ENCODE assay signal across 1 cellular context in genomic region chr16:30660424-30661251, GRCh38.
TF ChIP-seq lines count a peak whose summit lies in the region.

No MANE protein-coding gene starts in this region.

TF ChIP-seq in endothelial cell of umbilical vein, 7 proteins besides CTCF, POLR2A, EP300 and RAD21 (continued from another document):
- TF ChIP-seq POLR2AphosphoS5 (IDR thresholded peaks at IDR 0.05; ENCODE audit: insufficient read depth, low read depth, low read length), result no peak
- no peak for TF ChIP-seq EZH2 (IDR thresholded peaks at IDR 0.05; ENCODE audit: borderline replicate concordance, low read depth, low read length, severe bottlenecking)
- TF ChIP-seq, protein P1, sequence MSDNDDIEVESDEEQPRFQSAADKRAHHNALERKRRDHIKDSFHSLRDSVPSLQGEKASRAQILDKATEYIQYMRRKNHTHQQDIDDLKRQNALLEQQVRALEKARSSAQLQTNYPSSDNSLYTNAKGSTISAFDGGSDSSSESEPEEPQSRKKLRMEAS (IDR thresholded peaks at IDR 0.05; ENCODE audit: insufficient read depth, insufficient read length), result no peak
- TF ChIP-seq JUN (IDR thresholded peaks at IDR 0.05; ENCODE audit: borderline replicate concordance, insufficient read depth, insufficient read length, low read depth), result no peak
- TF ChIP-seq MYC (IDR thresholded peaks at IDR 0.05; ENCODE audit: low read depth, low read length), result no peak
